2 cellular contexts compared by ENCODE assay signal in the genomic region with DNA sequence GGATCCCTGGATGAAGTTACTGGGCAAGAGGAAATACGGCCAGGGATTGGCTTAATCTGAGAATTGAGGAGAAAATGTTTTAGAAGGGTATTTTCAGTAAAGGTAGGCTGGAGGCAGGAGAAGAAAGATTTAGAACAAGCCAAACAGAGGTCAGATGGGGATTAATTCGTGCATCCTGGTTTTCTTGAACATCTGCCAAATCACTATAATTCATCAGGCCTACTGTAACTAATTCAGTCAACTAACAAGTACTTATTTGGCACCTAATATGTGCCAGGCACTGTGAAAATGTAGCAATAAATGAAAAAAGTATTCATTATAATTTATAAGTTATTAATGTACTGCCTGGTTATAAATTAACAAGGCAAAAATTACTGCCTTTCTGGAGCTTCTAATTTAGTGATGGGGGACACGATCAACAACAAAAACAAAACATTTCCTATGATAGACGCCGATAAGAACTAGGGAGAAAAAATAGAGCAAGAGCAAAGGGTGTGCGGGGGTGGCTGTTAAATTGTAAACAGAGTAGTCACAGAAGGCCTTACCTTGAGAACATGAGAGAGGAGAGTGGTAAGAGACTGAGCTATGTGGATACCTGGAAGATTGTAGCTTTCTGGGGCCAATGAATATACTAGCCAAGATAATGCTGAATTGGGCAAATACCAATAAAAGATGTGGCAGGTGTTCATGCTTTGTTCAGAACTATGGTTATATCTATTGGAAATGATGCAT.
TF ChIP-seq lines count a peak whose summit lies in the region.

No MANE protein-coding gene starts in this region.

TF ChIP-seq in H1, 55 proteins besides CTCF, POLR2A, EP300 and RAD21:
- no peak for TF ChIP-seq RBBP5 (IDR thresholded peaks at IDR 0.05; ENCODE audit: borderline replicate concordance, low read depth, low read length)

TF ChIP-seq in SK-N-SH, 30 proteins besides CTCF, POLR2A, EP300 and RAD21:
- TF ChIP-seq, protein P1, sequence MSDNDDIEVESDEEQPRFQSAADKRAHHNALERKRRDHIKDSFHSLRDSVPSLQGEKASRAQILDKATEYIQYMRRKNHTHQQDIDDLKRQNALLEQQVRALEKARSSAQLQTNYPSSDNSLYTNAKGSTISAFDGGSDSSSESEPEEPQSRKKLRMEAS (IDR thresholded peaks at IDR 0.05; ENCODE audit: low read depth) = no peak
- no peak for TF ChIP-seq RFX5 (IDR thresholded peaks at IDR 0.05; ENCODE audit: low read length)
- TF ChIP-seq YY1 (IDR thresholded peaks at IDR 0.05; ENCODE audit: low read depth) = no peak
- TF ChIP-seq, protein P2, sequence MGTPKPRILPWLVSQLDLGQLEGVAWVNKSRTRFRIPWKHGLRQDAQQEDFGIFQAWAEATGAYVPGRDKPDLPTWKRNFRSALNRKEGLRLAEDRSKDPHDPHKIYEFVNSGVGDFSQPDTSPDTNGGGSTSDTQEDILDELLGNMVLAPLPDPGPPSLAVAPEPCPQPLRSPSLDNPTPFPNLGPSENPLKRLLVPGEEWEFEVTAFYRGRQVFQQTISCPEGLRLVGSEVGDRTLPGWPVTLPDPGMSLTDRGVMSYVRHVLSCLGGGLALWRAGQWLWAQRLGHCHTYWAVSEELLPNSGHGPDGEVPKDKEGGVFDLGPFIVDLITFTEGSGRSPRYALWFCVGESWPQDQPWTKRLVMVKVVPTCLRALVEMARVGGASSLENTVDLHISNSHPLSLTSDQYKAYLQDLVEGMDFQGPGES (IDR thresholded peaks at IDR 0.05; ENCODE audit: low read depth, low read length) = no peak
- no peak for TF ChIP-seq RCOR1 (IDR thresholded peaks at IDR 0.05; ENCODE audit: low read length)
- TF ChIP-seq FOXM1 (IDR thresholded peaks at IDR 0.05; ENCODE audit: low read depth) = no peak
- no peak for TF ChIP-seq SIN3A (IDR thresholded peaks at IDR 0.05; ENCODE audit: borderline replicate concordance, low read depth, low read length)
- no peak for TF ChIP-seq FOSL2 (IDR thresholded peaks at IDR 0.05; ENCODE audit: borderline replicate concordance, low read depth)
- no peak for TF ChIP-seq MEF2A (IDR thresholded peaks at IDR 0.05; ENCODE audit: borderline replicate concordance, low read depth)
- no peak for TF ChIP-seq NFIC (IDR thresholded peaks at IDR 0.05; ENCODE audit: borderline replicate concordance)
- no peak for TF ChIP-seq ELF1 (IDR thresholded peaks at IDR 0.05)
- TF ChIP-seq, protein P3, sequence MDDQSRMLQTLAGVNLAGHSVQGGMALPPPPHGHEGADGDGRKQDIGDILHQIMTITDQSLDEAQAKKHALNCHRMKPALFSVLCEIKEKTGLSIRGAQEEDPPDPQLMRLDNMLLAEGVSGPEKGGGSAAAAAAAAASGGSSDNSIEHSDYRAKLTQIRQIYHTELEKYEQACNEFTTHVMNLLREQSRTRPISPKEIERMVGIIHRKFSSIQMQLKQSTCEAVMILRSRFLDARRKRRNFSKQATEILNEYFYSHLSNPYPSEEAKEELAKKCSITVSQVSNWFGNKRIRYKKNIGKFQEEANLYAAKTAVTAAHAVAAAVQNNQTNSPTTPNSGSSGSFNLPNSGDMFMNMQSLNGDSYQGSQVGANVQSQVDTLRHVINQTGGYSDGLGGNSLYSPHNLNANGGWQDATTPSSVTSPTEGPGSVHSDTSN (IDR thresholded peaks at IDR 0.05) = no peak
- TF ChIP-seq NRF1 (IDR thresholded peaks at IDR 0.05; ENCODE audit: low read depth, low read length) = no peak
- no peak for TF ChIP-seq JUND (IDR thresholded peaks at IDR 0.05)
